In genomic region chr2:38634684-38635083, GRCh38 we compare ENCODE assay signal across 11 cellular contexts. TPM values are rescaled to one million over a fixed set of nuclear protein-coding genes. Genes with fewer than 3 reads are reported as not detected.
DNase-seq lines count a peak whose midpoint lies in the region; ATAC-seq, FAIRE-seq and TF ChIP-seq lines count a peak whose summit lies in the region.
"Had no signal": no experiment of that assay in that cellular context is flagged by ENCODE, and none has a peak within 500 bp of the region (broad histone marks: within the 10 kb centered on the region; RNA-seq: fewer than 3 reads in every experiment).

No MANE protein-coding gene starts in this region.

- peak; percentile 50 for DNase-seq in GM18507 (ENCODE audit: extremely low spot score, insufficient read length, low read depth)
- DNase-seq in activated CD8-positive, alpha-beta T cell treated with anti-CD3 and anti-CD28 coated beads, Interleukin-2, amount 10 ng/mL, durations not matched to agents 7 days and 5 days = no peak
- no peak for DNase-seq in gastrocnemius medialis
- DNase-seq in stimulated activated CD4-positive, alpha-beta T cell treated with anti-CD3 and anti-CD28 coated beads, Interleukin-15, amount 100 ng/mL, for 24 hours = no peak
- DNase-seq in DMS 273 treated with DMSO at 0.1 percent for 48 hours (lab: John Stamatoyannopoulos, UW) = no peak
- DNase-seq in NCI-H82 (lab: John Stamatoyannopoulos, UW) = no peak
- DNase-seq: left ventricle myocardium inferior, NCI-H187 treated with DMSO at 0.1 percent for 48 hours had no signal

- H3K36me3 ChIP-seq in gastrocnemius medialis = no peaks in the 10 kb centered on the region
- H3K36me3 ChIP-seq: left ventricle myocardium inferior had no signal

- H3K27ac ChIP-seq in gastrocnemius medialis = no peak overlapping the region
- H3K27ac ChIP-seq: left ventricle myocardium inferior had no signal

- H3K27me3 Mint-ChIP-seq in activated CD8-positive, alpha-beta T cell treated with anti-CD3 and anti-CD28 coated beads, Interleukin-2, amount 10 ng/mL, durations not matched to agents 7 days and 5 days (ENCODE audit: low read depth) = no peaks in the 10 kb centered on the region

- CTCF ChIA-PET in activated CD8-positive, alpha-beta T cell treated with anti-CD3 and anti-CD28 coated beads, Interleukin-2, amount 10 ng/mL, durations not matched to agents 7 days and 5 days (lab: Charles Lee) = interaction anchor here (0.8 to 1.6 kb wide), 3 partner anchors 7 to 32 kb away, joined by 3 to 12 read pairs (median 3); partner anchors contain the start of gene HNRNPLL

- ATAC-seq in GM21576 (IDR thresholded peaks at IDR 0.05; ENCODE audit: unreplicated experiment) (peak; percentile 95), HG03469 (IDR thresholded peaks at IDR 0.05; ENCODE audit: unreplicated experiment) (peak; percentile 87), gastrocnemius medialis (no peak)
- ATAC-seq in activated CD8-positive, alpha-beta T cell treated with anti-CD3 and anti-CD28 coated beads, Interleukin-2, amount 10 ng/mL, durations not matched to agents 7 days and 5 days = peak; percentile 73

- no peaks in the 10 kb centered on the region for H3K27me3 ChIP-seq in gastrocnemius medialis

- intact Hi-C loops in gastrocnemius medialis (cut with DNase I; ENCODE audit: low total_unique reads) = no loop called here

- H3K9me3 ChIP-seq in gastrocnemius medialis = no peaks in the 10 kb centered on the region

- peak overlapping the region; percentile 57 for H3K27ac Mint-ChIP-seq in activated CD8-positive, alpha-beta T cell treated with anti-CD3 and anti-CD28 coated beads, Interleukin-2, amount 10 ng/mL, durations not matched to agents 7 days and 5 days

- POLR2A ChIA-PET in activated CD8-positive, alpha-beta T cell treated with anti-CD3 and anti-CD28 coated beads, Interleukin-2, amount 10 ng/mL, durations not matched to agents 7 days and 5 days (lab: Charles Lee) = interaction anchor here (0.7 to 1.0 kb wide), 2 partner anchors 19 to 76 kb away, joined by 3 read pairs; no protein-coding TSS in a partner anchor

- H3K9me3 Mint-ChIP-seq in activated CD8-positive, alpha-beta T cell treated with anti-CD3 and anti-CD28 coated beads, Interleukin-2, amount 10 ng/mL, durations not matched to agents 7 days and 5 days (ENCODE audit: insufficient read depth) = no peaks in the 10 kb centered on the region

- no peak for TF ChIP-seq CTCF in gastrocnemius medialis (IDR thresholded peaks at IDR 0.05 in 4 of 5, conservative IDR thresholded peaks at IDR 0.05 in 1 of 5)

- no peaks in the 10 kb centered on the region for H3K36me3 Mint-ChIP-seq in activated CD8-positive, alpha-beta T cell treated with anti-CD3 and anti-CD28 coated beads, Interleukin-2, amount 10 ng/mL, durations not matched to agents 7 days and 5 days (ENCODE audit: low read depth)

- no peaks in the 10 kb centered on the region for H3K4me1 ChIP-seq in gastrocnemius medialis
- H3K4me1 ChIP-seq: left ventricle myocardium inferior had no signal

- peak; percentile 97 for FAIRE-seq in GM18507 (lab: Jason Lieb, UNC)
- FAIRE-seq: G401.6 had no signal

- no peak overlapping the region for H3K4me3 ChIP-seq in gastrocnemius medialis
- H3K4me3 ChIP-seq: left ventricle myocardium inferior had no signal

- in situ Hi-C loops in gastrocnemius medialis (cut with MboI; ENCODE audit: low sequenced_read_pairs in 4 of 4) = no loop called here

- peaks cover 32% of the 10 kb centered on the region for H3K4me1 Mint-ChIP-seq in activated CD8-positive, alpha-beta T cell treated with anti-CD3 and anti-CD28 coated beads, Interleukin-2, amount 10 ng/mL, durations not matched to agents 7 days and 5 days (ENCODE audit: low read depth)

- H3K4me3 Mint-ChIP-seq in activated CD8-positive, alpha-beta T cell treated with anti-CD3 and anti-CD28 coated beads, Interleukin-2, amount 10 ng/mL, durations not matched to agents 7 days and 5 days = peak overlapping the region; percentile 25

- TF ChIP-seq POLR2A in gastrocnemius medialis (IDR thresholded peaks at IDR 0.05) = no peak

RNA-seq across cellular contexts. Expression of gene GALM, which starts 31.2 kb away (rescaled TPM):
- 10 to 100 TPM; 27.6 TPM for total RNA-seq in activated CD8-positive, alpha-beta T cell treated with anti-CD3 and anti-CD28 coated beads, Interleukin-2, amount 10 ng/mL, durations not matched to agents 7 days and 5 days
- total RNA-seq in gastrocnemius medialis = 10 to 100 TPM in 3 of 4 donors, 1 to 10 TPM in 1; 5.3 to 16.9 (median 14.9) TPM

RNA-seq across cellular contexts. Expression of gene HNRNPLL, which starts 32.0 kb away (rescaled TPM):
- 10 to 100 TPM; 46.5 to 46.6 TPM for total RNA-seq in activated CD8-positive, alpha-beta T cell treated with anti-CD3 and anti-CD28 coated beads, Interleukin-2, amount 10 ng/mL, durations not matched to agents 7 days and 5 days
- total RNA-seq in gastrocnemius medialis = 10 to 100 TPM; 20.0 to 42.9 (median 21.9) TPM

Comparison
In these comparisons a context has a peak if more than half of its experiments do, and no peak if none do; other contexts are left out.
1. ATAC-seq: peak in GM21576 (single experiment), HG03469 (single experiment) and activated CD8-positive, alpha-beta T cell treated with anti-CD3 and anti-CD28 coated beads, Interleukin-2, amount 10 ng/mL, durations not matched to agents 7 days and 5 days (single experiment); none in gastrocnemius medialis (0 of 2).